Comparison of ENCODE assay signal across 22 cellular contexts in genomic region chr12:112103758-112104504, GRCh38. TPM values are rescaled to one million over a fixed set of nuclear protein-coding genes. Genes with fewer than 3 reads are reported as not detected.
DNase-seq lines count a peak whose midpoint lies in the region; ATAC-seq and TF ChIP-seq lines count a peak whose summit lies in the region.
"Had no signal": no experiment of that assay in that cellular context is flagged by ENCODE, and none has a peak within 500 bp of the region (broad histone marks: within the 10 kb centered on the region; RNA-seq: fewer than 3 reads in every experiment).

No MANE protein-coding gene starts in this region.

- H3K4me2 ChIP-seq in DND-41 (ENCODE audit: insufficient read depth, low read length): peak overlapping the region; percentile 5; the same call in 1 of the 2 replicates

- H3K4me3 ChIP-seq in DND-41 (ENCODE audit: low read depth in 1 of 2, low read length in 2 of 2) (no peak overlapping the region), brain microvascular endothelial cell (ENCODE audit: low read depth, low read length) (no peak overlapping the region)
- no peak overlapping the region for H3K4me3 ChIP-seq in naive thymus-derived CD4-positive, alpha-beta T cell (ENCODE audit: low read length)
- H3K4me3 ChIP-seq: body of pancreas, colonic mucosa, Peyer's patch, SJCRH30, transverse colon had no signal

- no peak overlapping the region for H3K27ac ChIP-seq in DND-41 (ENCODE audit: low read length)
- H3K27ac ChIP-seq in naive thymus-derived CD4-positive, alpha-beta T cell (ENCODE audit: low read depth, low read length): no peak overlapping the region
- H3K27ac ChIP-seq in brain microvascular endothelial cell: no peak overlapping the region
- H3K27ac ChIP-seq: body of pancreas, colonic mucosa, Peyer's patch, SJCRH30, transverse colon had no signal

- in situ Hi-C loops in brain microvascular endothelial cell (cut with HindIII; ENCODE audit: low pct_ligation_motif_present, low sequenced_read_pairs): no loop called here

- CTCF ChIA-PET in naive thymus-derived CD4-positive, alpha-beta T cell (lab: Charles Lee): no interaction called here

- no peaks in the 10 kb centered on the region for H3K9me3 Mint-ChIP-seq in activated CD4-positive, alpha-beta T cell treated with anti-CD3 and anti-CD28 coated beads, Interleukin-2, amount 10 ng/mL, durations not matched to agents 24 days and 14 days
- H3K9me3 Mint-ChIP-seq in activated T-helper 17 cell treated with anti-CD3 and anti-CD28 coated beads, Interleukin-2, amount 50 U/mL, for 72 hours: no peaks in the 10 kb centered on the region
- no peaks in the 10 kb centered on the region for H3K9me3 Mint-ChIP-seq in naive thymus-derived CD4-positive, alpha-beta T cell
- H3K9me3 Mint-ChIP-seq: activated T-helper 1 cell treated with anti-CD3 and anti-CD28 coated beads, Interleukin-12 subunit alpha, Interleukin-12 subunit beta, Interleukin-2, Interleukin-4 antibody, amounts not matched to agents 30 ng/mL and 10 ng/mL and 1 ng/mL, durations not matched to agents 14 hours and 24 hours and 36 hours had no signal

- H3K36me3 ChIP-seq in DND-41 (ENCODE audit: insufficient read depth, low read length) (peaks cover 47% of the 10 kb centered on the region), brain microvascular endothelial cell (replicated peaks) (peaks cover 14% of the 10 kb centered on the region)
- peaks cover 0 to 27% (median 7%) of the 10 kb centered on the region in 3 experiments for H3K36me3 ChIP-seq in naive thymus-derived CD4-positive, alpha-beta T cell (ENCODE audit: control insufficient read depth in 2 of 3, insufficient read depth in 3 of 3, low read length in 3 of 3)
- H3K36me3 ChIP-seq: colonic mucosa had no signal

- peak overlapping the region; percentile 25 for H3K27ac Mint-ChIP-seq in activated CD4-positive, alpha-beta T cell treated with anti-CD3 and anti-CD28 coated beads, Interleukin-2, amount 10 ng/mL, durations not matched to agents 24 days and 14 days
- peak overlapping the region; percentile 12 for H3K27ac Mint-ChIP-seq in activated T-helper 17 cell treated with anti-CD3 and anti-CD28 coated beads, Interleukin-2, amount 50 U/mL, for 72 hours
- peak overlapping the region in 5 of 9 donors; percentile 22 to 65 (median 41) for H3K27ac Mint-ChIP-seq in naive thymus-derived CD4-positive, alpha-beta T cell
- H3K27ac Mint-ChIP-seq: activated T-helper 1 cell treated with anti-CD3 and anti-CD28 coated beads, Interleukin-12 subunit alpha, Interleukin-12 subunit beta, Interleukin-2, Interleukin-4 antibody, amounts not matched to agents 30 ng/mL and 10 ng/mL and 1 ng/mL, durations not matched to agents 14 hours and 24 hours and 36 hours; B cell had no signal

- POLR2A ChIA-PET in naive thymus-derived CD4-positive, alpha-beta T cell (lab: Charles Lee): interaction anchor here (2.6 kb wide), 1 partner anchor 22 kb away, joined by 12 read pairs; the partner anchor contains the start of gene TRAFD1

- no peaks in the 10 kb centered on the region for H3K9me3 ChIP-seq in DND-41 (ENCODE audit: insufficient read depth, low read length, severe bottlenecking)
- H3K9me3 ChIP-seq in naive thymus-derived CD4-positive, alpha-beta T cell (ENCODE audit: control insufficient read depth in 2 of 3, low read length in 3 of 3): no peaks in the 10 kb centered on the region
- H3K9me3 ChIP-seq: body of pancreas, Caco-2, colonic mucosa, Peyer's patch, SJCRH30, transverse colon had no signal

- H3K79me2 ChIP-seq in DND-41 (ENCODE audit: insufficient read depth, low read length): peaks cover 98% of the 10 kb centered on the region

- no peak for ATAC-seq in DND-41 (ENCODE audit: insufficient read depth, low read depth)
- no peak for ATAC-seq in activated T-helper 17 cell treated with anti-CD3 and anti-CD28 coated beads, Interleukin-2, amount 50 U/mL, for 72 hours (replicated peaks)
- no peak for ATAC-seq in naive thymus-derived CD4-positive, alpha-beta T cell
- ATAC-seq in HG03354 (IDR thresholded peaks at IDR 0.05; ENCODE audit: poor library complexity, severe bottlenecking, unreplicated experiment): no peak
- ATAC-seq: body of pancreas had no signal

- peaks cover 72% of the 10 kb centered on the region for H4K20me1 ChIP-seq in DND-41 (ENCODE audit: insufficient read depth, low read length)

- intact Hi-C loops in activated CD4-positive, alpha-beta T cell treated with anti-CD3 and anti-CD28 coated beads, Interleukin-2, amount 10 ng/mL, durations not matched to agents 24 days and 14 days (cut with micrococcal nuclease): loop anchor here (10.0 kb wide), 1 partner anchor 669 kb away; no protein-coding TSS in a partner anchor
- intact Hi-C loops in naive thymus-derived CD4-positive, alpha-beta T cell (cut with micrococcal nuclease): loop anchor here in 1 of 2 donors (10.0 kb wide), 1 partner anchor 509 kb away; the partner anchor contains the start of gene ATXN2

- 0 out of 2 replicates have a peak overlapping the region, but pooled peaks have one; percentile 14 for H3K9ac ChIP-seq in DND-41 (ENCODE audit: low read depth, low read length)

- no peak for TF ChIP-seq CTCF in DND-41 (IDR thresholded peaks at IDR 0.05; ENCODE audit: borderline replicate concordance, extremely low read depth, low read length, poor library complexity, severe bottlenecking)
- no peak for TF ChIP-seq CTCF in brain microvascular endothelial cell (IDR thresholded peaks at IDR 0.05; ENCODE audit: low read depth, low read length, missing control alignments)

- peaks cover 50% of the 10 kb centered on the region for H3K36me3 Mint-ChIP-seq in activated CD4-positive, alpha-beta T cell treated with anti-CD3 and anti-CD28 coated beads, Interleukin-2, amount 10 ng/mL, durations not matched to agents 24 days and 14 days (ENCODE audit: low read depth)
- H3K36me3 Mint-ChIP-seq in activated T-helper 17 cell treated with anti-CD3 and anti-CD28 coated beads, Interleukin-2, amount 50 U/mL, for 72 hours (ENCODE audit: low read depth): peaks cover 95% of the 10 kb centered on the region
- peaks cover 6 to 17% (median 11%) of the 10 kb centered on the region in 5 donors for H3K36me3 Mint-ChIP-seq in naive thymus-derived CD4-positive, alpha-beta T cell

- H3K4me1 Mint-ChIP-seq in activated CD4-positive, alpha-beta T cell treated with anti-CD3 and anti-CD28 coated beads, Interleukin-2, amount 10 ng/mL, durations not matched to agents 24 days and 14 days: peaks cover 44% of the 10 kb centered on the region
- H3K4me1 Mint-ChIP-seq in activated T-helper 17 cell treated with anti-CD3 and anti-CD28 coated beads, Interleukin-2, amount 50 U/mL, for 72 hours: peaks cover 29% of the 10 kb centered on the region
- peaks cover 35 to 64% (median 56%) of the 10 kb centered on the region in 7 donors for H3K4me1 Mint-ChIP-seq in naive thymus-derived CD4-positive, alpha-beta T cell

- DNase-seq in activated CD4-positive, alpha-beta T cell treated with anti-CD3 and anti-CD28 coated beads, Interleukin-2, amount 10 ng/mL, durations not matched to agents 24 days and 14 days: no peak
- DNase-seq in activated CD4-positive, alpha-beta T cell treated with anti-CD3 and anti-CD28 coated beads for 48 hours: no peak
- DNase-seq in DND-41 (no peak), HuH-7 (ENCODE audit: low spot score) (no peak), brain microvascular endothelial cell (no peak)
- DNase-seq in naive thymus-derived CD4-positive, alpha-beta T cell: no peak
- DNase-seq: body of pancreas; Caco-2; colonic mucosa; KBM-7; NCI-H146; NCI-H510A treated with DMSO at 0.1 percent for 48 hours; occipital lobe; SJCRH30; stimulated activated CD4-positive, alpha-beta T cell treated with anti-CD3 and anti-CD28 coated beads, Interleukin-2, amount 100 ng/mL, for 48 hours; stimulated activated naive CD4-positive, alpha-beta T cell treated with Interleukin-2 at 50 U/mL for 16 hours; transverse colon had no signal

- no peaks in the 10 kb centered on the region for H3K27me3 Mint-ChIP-seq in activated CD4-positive, alpha-beta T cell treated with anti-CD3 and anti-CD28 coated beads, Interleukin-2, amount 10 ng/mL, durations not matched to agents 24 days and 14 days
- no peaks in the 10 kb centered on the region for H3K27me3 Mint-ChIP-seq in activated T-helper 17 cell treated with anti-CD3 and anti-CD28 coated beads, Interleukin-2, amount 50 U/mL, for 72 hours
- no peaks in the 10 kb centered on the region for H3K27me3 Mint-ChIP-seq in naive thymus-derived CD4-positive, alpha-beta T cell
- H3K27me3 Mint-ChIP-seq: B cell had no signal

- H3K4me1 ChIP-seq in DND-41 (ENCODE audit: insufficient read depth, low read length): peaks cover 32% of the 10 kb centered on the region
- H3K4me1 ChIP-seq in naive thymus-derived CD4-positive, alpha-beta T cell (ENCODE audit: control insufficient read depth in 2 of 2, insufficient read depth in 2 of 2, low read length in 2 of 2): peaks cover 12 to 22% of the 10 kb centered on the region in 2 donors
- H3K4me1 ChIP-seq: SJCRH30 had no signal

- no peak overlapping the region for H2AFZ ChIP-seq in DND-41 (ENCODE audit: low read depth, low read length)

- H3K4me3 Mint-ChIP-seq in activated CD4-positive, alpha-beta T cell treated with anti-CD3 and anti-CD28 coated beads, Interleukin-2, amount 10 ng/mL, durations not matched to agents 24 days and 14 days: no peak overlapping the region
- H3K4me3 Mint-ChIP-seq in activated T-helper 17 cell treated with anti-CD3 and anti-CD28 coated beads, Interleukin-2, amount 50 U/mL, for 72 hours: no peak overlapping the region
- peak overlapping the region in 2 of 10 donors; percentile 20 to 21 for H3K4me3 Mint-ChIP-seq in naive thymus-derived CD4-positive, alpha-beta T cell
- H3K4me3 Mint-ChIP-seq: activated T-helper 1 cell treated with anti-CD3 and anti-CD28 coated beads, Interleukin-12 subunit alpha, Interleukin-12 subunit beta, Interleukin-2, Interleukin-4 antibody, amounts not matched to agents 30 ng/mL and 10 ng/mL and 1 ng/mL, durations not matched to agents 14 hours and 24 hours and 36 hours; B cell had no signal

- H3K27me3 ChIP-seq in DND-41 (ENCODE audit: insufficient read depth, low read length, poor library complexity): no peaks in the 10 kb centered on the region
- no peaks in the 10 kb centered on the region for H3K27me3 ChIP-seq in naive thymus-derived CD4-positive, alpha-beta T cell (ENCODE audit: control insufficient read depth in 2 of 2, insufficient read depth in 2 of 2, low read length in 2 of 2)
- H3K27me3 ChIP-seq in brain microvascular endothelial cell (replicated peaks): no peaks in the 10 kb centered on the region
- H3K27me3 ChIP-seq: body of pancreas, colonic mucosa, Peyer's patch, SJCRH30, transverse colon had no signal

RNA-seq across cellular contexts. Expression of gene NAA25, which starts 4.7 kb away (rescaled TPM):
- total RNA-seq in activated CD4-positive, alpha-beta T cell treated with anti-CD3 and anti-CD28 coated beads, Interleukin-2, amount 10 ng/mL, durations not matched to agents 24 days and 14 days: 60.0 and 62.1 TPM in 2 replicates
- 10 to 100 TPM; 37.0 to 45.7 TPM for total RNA-seq in activated T-helper 17 cell treated with anti-CD3 and anti-CD28 coated beads, Interleukin-2, amount 50 U/mL, for 72 hours
- 10 to 100 TPM; 39.1 to 43.0 (median 42.1) TPM for total RNA-seq in naive thymus-derived CD4-positive, alpha-beta T cell
- polyA plus RNA-seq in naive thymus-derived CD4-positive, alpha-beta T cell: 10 to 100 TPM in 1 of 2 donors, 1 to 10 TPM in 1; 9.8 to 15.9 TPM

RNA-seq across cellular contexts. Expression of gene TRAFD1, which starts 21.4 kb away (rescaled TPM):
- 45.6 and 48.3 TPM in 2 replicates for total RNA-seq in activated CD4-positive, alpha-beta T cell treated with anti-CD3 and anti-CD28 coated beads, Interleukin-2, amount 10 ng/mL, durations not matched to agents 24 days and 14 days
- 10 to 100 TPM; 29.7 to 50.0 TPM for total RNA-seq in activated T-helper 17 cell treated with anti-CD3 and anti-CD28 coated beads, Interleukin-2, amount 50 U/mL, for 72 hours
- total RNA-seq in naive thymus-derived CD4-positive, alpha-beta T cell: 10 to 100 TPM; 22.1 to 86.6 (median 42.7) TPM
- 10 to 100 TPM; 54.4 to 63.9 TPM for polyA plus RNA-seq in naive thymus-derived CD4-positive, alpha-beta T cell
